In the genomic region with DNA sequence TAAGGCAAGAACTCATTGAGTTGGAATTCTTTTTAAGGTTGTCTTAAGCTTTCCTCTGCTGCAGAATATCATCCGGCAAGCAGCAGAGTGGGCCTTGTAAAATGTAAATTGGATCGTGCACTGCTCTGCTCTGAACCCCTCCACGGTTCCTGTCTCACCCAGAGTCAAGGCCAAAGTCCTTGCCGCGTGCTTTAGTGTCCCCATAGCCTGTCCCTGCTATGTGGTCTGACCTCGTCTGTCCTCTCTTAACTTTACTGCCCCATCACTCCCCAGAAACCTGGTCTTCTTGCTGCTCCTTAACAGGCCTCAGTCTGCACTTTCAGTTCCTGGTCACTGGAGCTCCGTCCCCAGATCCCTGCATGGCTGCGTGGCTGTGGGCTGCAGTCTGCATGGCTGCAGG, we compare ENCODE assay signal across 20 cellular contexts.
"Had no signal": no experiment of that assay in that cellular context is flagged by ENCODE, and none has a peak within 500 bp of the region (broad histone marks: within the 10 kb centered on the region; RNA-seq: fewer than 3 reads in every experiment).

No MANE protein-coding gene starts in this region.

- H3K27me3 Mint-ChIP-seq: progenitor cell of endocrine pancreas, type B pancreatic cell had no signal

- H3K4me1 Mint-ChIP-seq: immature natural killer cell, naive B cell had no signal

- H3K4me3 ChIP-seq: coronary artery, left ventricle myocardium inferior, lung, suprapubic skin, thyroid gland, uterus had no signal

- H3K9me3 Mint-ChIP-seq: immature natural killer cell, type B pancreatic cell had no signal

- H3K27me3 ChIP-seq: thyroid gland, uterus had no signal

- H3K36me3 ChIP-seq: left ventricle myocardium inferior, suprapubic skin, thyroid gland, uterus had no signal

- FAIRE-seq: keratinocyte, small intestine had no signal

- H3K36me3 Mint-ChIP-seq: immature natural killer cell, naive B cell, type B pancreatic cell had no signal

- H3K27ac Mint-ChIP-seq: immature natural killer cell, naive B cell, nephron, progenitor cell of endocrine pancreas, type B pancreatic cell had no signal

- H3K27ac ChIP-seq: coronary artery, left ventricle myocardium inferior, suprapubic skin, thyroid gland, uterus had no signal

- DNase-seq: effector CD4-positive, alpha-beta T cell; foreskin melanocyte; immature natural killer cell; left cardiac atrium; left ventricle myocardium inferior; mesendoderm; naive B cell; right cardiac atrium; small intestine; stimulated activated CD4-positive, alpha-beta T cell treated with anti-CD3 and anti-CD28 coated beads, Interleukin-12 subunit alpha, Interleukin-12 subunit beta, amount 100 ng/mL, for 4 hours; stimulated activated naive CD8-positive, alpha-beta T cell treated with anti-CD3 and anti-CD28 coated beads, Interleukin-15, Interleukin-2, amounts not matched to agents 100 U/mL and 50 U/mL, for 24 hours; thyroid gland; uterus had no signal

- H3K4me1 ChIP-seq: suprapubic skin, thyroid gland, uterus had no signal

- H3K9me3 ChIP-seq: suprapubic skin, thyroid gland, uterus had no signal

- ATAC-seq: left cardiac atrium; right cardiac atrium; stimulated activated naive CD8-positive, alpha-beta T cell treated with anti-CD3 and anti-CD28 coated beads, Interleukin-15, Interleukin-2, amounts not matched to agents 100 U/mL and 50 U/mL, for 24 hours had no signal

- H3K4me3 Mint-ChIP-seq: immature natural killer cell, naive B cell, nephron, type B pancreatic cell had no signal
